In genomic region chr5:150763023-150763793, GRCh38 we compare ENCODE assay signal across 1 cellular context.
TF ChIP-seq lines count a peak whose summit lies in the region.

No MANE protein-coding gene starts in this region.

TF ChIP-seq in K562, 482 proteins besides CTCF, POLR2A, EP300 and RAD21 (continued from another document and continues in another):
- TF ChIP-seq, protein P1, sequence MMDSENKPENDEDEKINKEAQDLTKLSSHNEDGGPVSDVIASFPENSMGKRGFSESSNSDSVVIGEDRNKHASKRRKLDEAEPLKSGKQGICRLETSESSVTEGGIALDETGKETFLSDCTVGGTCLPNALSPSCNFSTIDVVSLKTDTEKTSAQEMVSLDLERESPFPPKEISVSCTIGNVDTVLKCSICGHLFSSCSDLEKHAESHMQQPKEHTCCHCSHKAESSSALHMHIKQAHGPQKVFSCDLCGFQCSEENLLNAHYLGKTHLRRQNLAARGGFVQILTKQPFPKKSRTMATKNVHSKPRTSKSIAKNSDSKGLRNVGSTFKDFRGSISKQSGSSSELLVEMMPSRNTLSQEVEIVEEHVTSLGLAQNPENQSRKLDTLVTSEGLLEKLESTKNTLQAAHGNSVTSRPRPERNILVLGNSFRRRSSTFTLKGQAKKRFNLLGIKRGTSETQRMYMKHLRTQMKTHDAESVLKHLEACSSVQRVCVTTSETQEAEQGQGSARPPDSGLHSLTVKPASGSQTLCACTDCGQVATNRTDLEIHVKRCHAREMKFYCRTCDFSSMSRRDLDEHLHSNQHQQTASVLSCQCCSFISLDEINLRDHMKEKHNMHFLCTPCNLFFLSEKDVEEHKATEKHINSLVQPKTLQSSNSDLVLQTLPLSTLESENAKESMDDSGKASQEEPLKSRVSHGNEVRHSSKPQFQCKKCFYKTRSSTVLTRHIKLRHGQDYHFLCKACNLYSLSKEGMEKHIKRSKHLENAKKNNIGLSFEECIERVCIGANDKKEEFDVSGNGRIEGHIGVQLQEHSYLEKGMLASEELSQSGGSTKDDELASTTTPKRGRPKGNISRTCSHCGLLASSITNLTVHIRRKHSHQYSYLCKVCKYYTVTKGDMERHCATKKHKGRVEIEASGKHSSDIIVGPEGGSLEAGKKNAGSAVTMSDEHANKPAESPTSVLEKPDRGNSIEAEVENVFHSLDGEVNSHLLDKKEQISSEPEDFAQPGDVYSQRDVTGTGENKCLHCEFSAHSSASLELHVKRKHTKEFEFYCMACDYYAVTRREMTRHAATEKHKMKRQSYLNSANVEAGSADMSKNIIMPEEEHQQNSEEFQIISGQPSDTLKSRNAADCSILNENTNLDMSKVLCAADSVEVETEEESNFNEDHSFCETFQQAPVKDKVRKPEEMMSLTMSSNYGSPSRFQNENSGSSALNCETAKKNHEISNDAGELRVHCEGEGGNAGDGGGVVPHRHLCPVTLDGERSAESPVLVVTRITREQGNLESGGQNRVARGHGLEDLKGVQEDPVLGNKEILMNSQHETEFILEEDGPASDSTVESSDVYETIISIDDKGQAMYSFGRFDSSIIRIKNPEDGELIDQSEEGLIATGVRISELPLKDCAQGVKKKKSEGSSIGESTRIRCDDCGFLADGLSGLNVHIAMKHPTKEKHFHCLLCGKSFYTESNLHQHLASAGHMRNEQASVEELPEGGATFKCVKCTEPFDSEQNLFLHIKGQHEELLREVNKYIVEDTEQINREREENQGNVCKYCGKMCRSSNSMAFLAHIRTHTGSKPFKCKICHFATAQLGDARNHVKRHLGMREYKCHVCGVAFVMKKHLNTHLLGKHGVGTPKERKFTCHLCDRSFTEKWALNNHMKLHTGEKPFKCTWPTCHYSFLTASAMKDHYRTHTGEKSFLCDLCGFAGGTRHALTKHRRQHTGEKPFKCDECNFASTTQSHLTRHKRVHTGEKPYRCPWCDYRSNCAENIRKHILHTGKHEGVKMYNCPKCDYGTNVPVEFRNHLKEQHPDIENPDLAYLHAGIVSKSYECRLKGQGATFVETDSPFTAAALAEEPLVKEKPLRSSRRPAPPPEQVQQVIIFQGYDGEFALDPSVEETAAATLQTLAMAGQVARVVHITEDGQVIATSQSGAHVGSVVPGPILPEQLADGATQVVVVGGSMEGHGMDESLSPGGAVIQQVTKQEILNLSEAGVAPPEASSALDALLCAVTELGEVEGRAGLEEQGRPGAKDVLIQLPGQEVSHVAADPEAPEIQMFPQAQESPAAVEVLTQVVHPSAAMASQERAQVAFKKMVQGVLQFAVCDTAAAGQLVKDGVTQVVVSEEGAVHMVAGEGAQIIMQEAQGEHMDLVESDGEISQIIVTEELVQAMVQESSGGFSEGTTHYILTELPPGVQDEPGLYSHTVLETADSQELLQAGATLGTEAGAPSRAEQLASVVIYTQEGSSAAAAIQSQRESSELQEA (IDR thresholded peaks at IDR 0.05; ENCODE audit: low read depth): no peak
- TF ChIP-seq ZNF146 (CRISPR knock-in tag; IDR thresholded peaks at IDR 0.05; ENCODE audit: unreplicated experiment) (no peak), NCOA1 (IDR thresholded peaks at IDR 0.05; ENCODE audit: low read depth) (no peak), NUFIP1 (IDR thresholded peaks at IDR 0.05; ENCODE audit: partially characterized antibody) (no peak), BCOR (IDR thresholded peaks at IDR 0.05) (no peak), RBM14 (IDR thresholded peaks at IDR 0.05; ENCODE audit: borderline replicate concordance, insufficient read depth, low read depth, low read length) (no peak), CREM (IDR thresholded peaks at IDR 0.05; ENCODE audit: low read depth) (peak; percentile 76), ARNT (IDR thresholded peaks at IDR 0.05) (0 out of 4 replicates have a peak, but pooled peaks of 1 of the 2 experiments have one; percentile 59), KLF16 (IDR thresholded peaks at IDR 0.05) (0 out of 2 replicates have a peak, but pooled peaks have one; percentile 34), WHSC1 (IDR thresholded peaks at IDR 0.05; ENCODE audit: low read length) (no peak), MTA1 (IDR thresholded peaks at IDR 0.05; ENCODE audit: borderline replicate concordance) (no peak), NRF1 (conservative IDR thresholded peaks at IDR 0.05 in 1 of 2, IDR thresholded peaks at IDR 0.05 in 1 of 2) (peak; percentile 46 to 59), KAT7 (CRISPR knock-in tag; IDR thresholded peaks at IDR 0.05; ENCODE audit: borderline replicate concordance) (no peak), ZKSCAN8 (CRISPR knock-in tag; IDR thresholded peaks at IDR 0.05) (peak; percentile 84), MAZ (CRISPR knock-in tag; conservative IDR thresholded peaks at IDR 0.05 in 1 of 2, IDR thresholded peaks at IDR 0.05 in 1 of 2) (peak in 1 of 2 experiments; percentile 66; a peak in 1 of 4 replicates), MIER1 (IDR thresholded peaks at IDR 0.05; ENCODE audit: low read depth) (no peak), MTA2 (IDR thresholded peaks at IDR 0.05; ENCODE audit: low read depth) (no peak), MXD1 (CRISPR knock-in tag; IDR thresholded peaks at IDR 0.05; ENCODE audit: borderline replicate concordance, poor library complexity, severe bottlenecking) (no peak), ZNF764 (CRISPR knock-in tag; IDR thresholded peaks at IDR 0.05; ENCODE audit: low read depth) (no peak), C11orf30 (IDR thresholded peaks at IDR 0.05; ENCODE audit: low read depth) (no peak), SMARCE1 (IDR thresholded peaks at IDR 0.05) (peak; percentile 31; the same call in 1 of the 2 replicates), STAG1 (CRISPR knock-in tag; IDR thresholded peaks at IDR 0.05; ENCODE audit: borderline replicate concordance) (no peak), ELF4 (CRISPR knock-in tag; IDR thresholded peaks at IDR 0.05) (no peak), ATF2 (CRISPR knock-in tag; IDR thresholded peaks at IDR 0.05) (no peak), SIRT6 (IDR thresholded peaks at IDR 0.05; ENCODE audit: low read depth, low read length) (no peak), HDAC1 (IDR thresholded peaks at IDR 0.05) (no peak), SRF (CRISPR knock-in tag; IDR thresholded peaks at IDR 0.05) (0 out of 4 replicates have a peak, but pooled peaks have one; percentile 33), RFX1 (IDR thresholded peaks at IDR 0.05) (no peak), CBX2 (IDR thresholded peaks at IDR 0.05; ENCODE audit: insufficient read depth, low read length, poor library complexity, severe bottlenecking) (no peak), MCM5 (IDR thresholded peaks at IDR 0.05; ENCODE audit: low read depth) (no peak), TRIM24 (IDR thresholded peaks at IDR 0.05) (peak; percentile 63 to 71; a peak in 3 of 4 replicates), HEY1 (CRISPR knock-in tag; IDR thresholded peaks at IDR 0.05; ENCODE audit: borderline replicate concordance) (no peak), CTCFL (IDR thresholded peaks at IDR 0.05; ENCODE audit: borderline replicate concordance, insufficient read depth, low read depth, low read length, poor library complexity, severe bottlenecking) (no peak), RBM22 (IDR thresholded peaks at IDR 0.05; ENCODE audit: low read depth, low read length, poor library complexity, severe bottlenecking) (no peak), ZNF280A (IDR thresholded peaks at IDR 0.05; ENCODE audit: low read depth, partially characterized antibody) (no peak), RBFOX2 (IDR thresholded peaks at IDR 0.05; ENCODE audit: low read depth, low read length) (peak; percentile 38; the same call in 1 of the 2 replicates), EHMT2 (IDR thresholded peaks at IDR 0.05) (no peak), MTF1 (CRISPR knock-in tag; IDR thresholded peaks at IDR 0.05; ENCODE audit: borderline replicate concordance) (no peak), BRD9 (IDR thresholded peaks at IDR 0.05; ENCODE audit: low read depth, partially characterized antibody) (peak; percentile 82), NFIC (IDR thresholded peaks at IDR 0.05) (peak; percentile 99)
- TF ChIP-seq, protein P2, sequence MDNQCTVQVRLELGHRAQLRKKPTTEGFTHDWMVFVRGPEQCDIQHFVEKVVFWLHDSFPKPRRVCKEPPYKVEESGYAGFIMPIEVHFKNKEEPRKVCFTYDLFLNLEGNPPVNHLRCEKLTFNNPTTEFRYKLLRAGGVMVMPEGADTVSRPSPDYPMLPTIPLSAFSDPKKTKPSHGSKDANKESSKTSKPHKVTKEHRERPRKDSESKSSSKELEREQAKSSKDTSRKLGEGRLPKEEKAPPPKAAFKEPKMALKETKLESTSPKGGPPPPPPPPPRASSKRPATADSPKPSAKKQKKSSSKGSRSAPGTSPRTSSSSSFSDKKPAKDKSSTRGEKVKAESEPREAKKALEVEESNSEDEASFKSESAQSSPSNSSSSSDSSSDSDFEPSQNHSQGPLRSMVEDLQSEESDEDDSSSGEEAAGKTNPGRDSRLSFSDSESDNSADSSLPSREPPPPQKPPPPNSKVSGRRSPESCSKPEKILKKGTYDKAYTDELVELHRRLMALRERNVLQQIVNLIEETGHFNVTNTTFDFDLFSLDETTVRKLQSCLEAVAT (IDR thresholded peaks at IDR 0.05): no peak
- TF ChIP-seq, protein P3, sequence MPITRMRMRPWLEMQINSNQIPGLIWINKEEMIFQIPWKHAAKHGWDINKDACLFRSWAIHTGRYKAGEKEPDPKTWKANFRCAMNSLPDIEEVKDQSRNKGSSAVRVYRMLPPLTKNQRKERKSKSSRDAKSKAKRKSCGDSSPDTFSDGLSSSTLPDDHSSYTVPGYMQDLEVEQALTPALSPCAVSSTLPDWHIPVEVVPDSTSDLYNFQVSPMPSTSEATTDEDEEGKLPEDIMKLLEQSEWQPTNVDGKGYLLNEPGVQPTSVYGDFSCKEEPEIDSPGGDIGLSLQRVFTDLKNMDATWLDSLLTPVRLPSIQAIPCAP (CRISPR knock-in tag; IDR thresholded peaks at IDR 0.05; ENCODE audit: borderline replicate concordance): no peak
- TF ChIP-seq, protein P4, sequence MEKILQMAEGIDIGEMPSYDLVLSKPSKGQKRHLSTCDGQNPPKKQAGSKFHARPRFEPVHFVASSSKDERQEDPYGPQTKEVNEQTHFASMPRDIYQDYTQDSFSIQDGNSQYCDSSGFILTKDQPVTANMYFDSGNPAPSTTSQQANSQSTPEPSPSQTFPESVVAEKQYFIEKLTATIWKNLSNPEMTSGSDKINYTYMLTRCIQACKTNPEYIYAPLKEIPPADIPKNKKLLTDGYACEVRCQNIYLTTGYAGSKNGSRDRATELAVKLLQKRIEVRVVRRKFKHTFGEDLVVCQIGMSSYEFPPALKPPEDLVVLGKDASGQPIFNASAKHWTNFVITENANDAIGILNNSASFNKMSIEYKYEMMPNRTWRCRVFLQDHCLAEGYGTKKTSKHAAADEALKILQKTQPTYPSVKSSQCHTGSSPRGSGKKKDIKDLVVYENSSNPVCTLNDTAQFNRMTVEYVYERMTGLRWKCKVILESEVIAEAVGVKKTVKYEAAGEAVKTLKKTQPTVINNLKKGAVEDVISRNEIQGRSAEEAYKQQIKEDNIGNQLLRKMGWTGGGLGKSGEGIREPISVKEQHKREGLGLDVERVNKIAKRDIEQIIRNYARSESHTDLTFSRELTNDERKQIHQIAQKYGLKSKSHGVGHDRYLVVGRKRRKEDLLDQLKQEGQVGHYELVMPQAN (IDR thresholded peaks at IDR 0.05; ENCODE audit: borderline replicate concordance): no peak
- TF ChIP-seq, protein P5, sequence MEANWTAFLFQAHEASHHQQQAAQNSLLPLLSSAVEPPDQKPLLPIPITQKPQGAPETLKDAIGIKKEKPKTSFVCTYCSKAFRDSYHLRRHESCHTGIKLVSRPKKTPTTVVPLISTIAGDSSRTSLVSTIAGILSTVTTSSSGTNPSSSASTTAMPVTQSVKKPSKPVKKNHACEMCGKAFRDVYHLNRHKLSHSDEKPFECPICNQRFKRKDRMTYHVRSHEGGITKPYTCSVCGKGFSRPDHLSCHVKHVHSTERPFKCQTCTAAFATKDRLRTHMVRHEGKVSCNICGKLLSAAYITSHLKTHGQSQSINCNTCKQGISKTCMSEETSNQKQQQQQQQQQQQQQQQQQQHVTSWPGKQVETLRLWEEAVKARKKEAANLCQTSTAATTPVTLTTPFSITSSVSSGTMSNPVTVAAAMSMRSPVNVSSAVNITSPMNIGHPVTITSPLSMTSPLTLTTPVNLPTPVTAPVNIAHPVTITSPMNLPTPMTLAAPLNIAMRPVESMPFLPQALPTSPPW (CRISPR knock-in tag; IDR thresholded peaks at IDR 0.05): peak; percentile 37; the same call in 1 of the 2 replicates
